1 cellular context compared by ENCODE assay signal in genomic region chr16:68737730-68738590, GRCh38.
TF ChIP-seq lines count a peak whose summit lies in the region.

No MANE protein-coding gene starts in this region.

TF ChIP-seq in HepG2, 621 proteins besides CTCF, POLR2A, EP300 and RAD21 (continued from another document and continues in another):
- TF ChIP-seq, protein P1, sequence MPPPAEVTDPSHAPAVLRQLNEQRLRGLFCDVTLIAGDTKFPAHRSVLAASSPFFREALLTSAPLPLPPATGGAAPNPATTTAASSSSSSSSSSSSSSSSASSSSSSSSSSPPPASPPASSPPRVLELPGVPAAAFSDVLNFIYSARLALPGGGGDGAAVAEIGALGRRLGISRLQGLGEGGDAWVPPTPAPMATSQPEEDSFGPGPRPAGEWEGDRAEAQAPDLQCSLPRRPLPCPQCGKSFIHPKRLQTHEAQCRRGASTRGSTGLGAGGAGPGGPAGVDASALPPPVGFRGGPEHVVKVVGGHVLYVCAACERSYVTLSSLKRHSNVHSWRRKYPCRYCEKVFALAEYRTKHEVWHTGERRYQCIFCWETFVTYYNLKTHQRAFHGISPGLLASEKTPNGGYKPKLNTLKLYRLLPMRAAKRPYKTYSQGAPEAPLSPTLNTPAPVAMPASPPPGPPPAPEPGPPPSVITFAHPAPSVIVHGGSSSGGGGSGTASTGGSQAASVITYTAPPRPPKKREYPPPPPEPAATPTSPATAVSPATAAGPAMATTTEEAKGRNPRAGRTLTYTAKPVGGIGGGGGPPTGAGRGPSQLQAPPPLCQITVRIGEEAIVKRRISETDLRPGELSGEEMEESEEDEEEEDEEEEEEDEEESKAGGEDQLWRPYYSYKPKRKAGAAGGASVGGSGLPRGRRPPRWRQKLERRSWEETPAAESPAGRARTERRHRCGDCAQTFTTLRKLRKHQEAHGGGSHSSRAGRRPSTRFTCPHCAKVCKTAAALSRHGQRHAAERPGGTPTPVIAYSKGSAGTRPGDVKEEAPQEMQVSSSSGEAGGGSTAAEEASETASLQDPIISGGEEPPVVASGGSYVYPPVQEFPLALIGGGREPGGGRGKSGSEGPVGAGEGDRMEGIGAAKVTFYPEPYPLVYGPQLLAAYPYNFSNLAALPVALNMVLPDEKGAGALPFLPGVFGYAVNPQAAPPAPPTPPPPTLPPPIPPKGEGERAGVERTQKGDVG (CRISPR knock-in tag; IDR thresholded peaks at IDR 0.05; ENCODE audit: borderline replicate concordance): no peak
- no peak for TF ChIP-seq ZNF296 (CRISPR knock-in tag; conservative IDR thresholded peaks at IDR 0.05)
- no peak for TF ChIP-seq RBM39 (IDR thresholded peaks at IDR 0.05; ENCODE audit: low read depth, low read length, poor library complexity, severe bottlenecking)
- TF ChIP-seq ZNF136 (CRISPR knock-in tag; IDR thresholded peaks at IDR 0.05; ENCODE audit: low read depth): no peak; the same call in 1 of the 2 replicates
- no peak for TF ChIP-seq ZNF138 (CRISPR knock-in tag; IDR thresholded peaks at IDR 0.05; ENCODE audit: low read depth)
- no peak for TF ChIP-seq PAWR (CRISPR knock-in tag; IDR thresholded peaks at IDR 0.05; ENCODE audit: borderline replicate concordance)
- TF ChIP-seq ELF4 (CRISPR knock-in tag; IDR thresholded peaks at IDR 0.05; ENCODE audit: borderline replicate concordance): no peak
- TF ChIP-seq SIN3A (IDR thresholded peaks at IDR 0.05; ENCODE audit: borderline replicate concordance, low read depth, low read length): no peak
- peak; percentile 75 for TF ChIP-seq MXD4 (CRISPR knock-in tag; IDR thresholded peaks at IDR 0.05)
- TF ChIP-seq ZNF552 (CRISPR knock-in tag; IDR thresholded peaks at IDR 0.05; ENCODE audit: borderline replicate concordance): 0 out of 2 replicates have a peak, but pooled peaks have one; percentile 45
- peak; percentile 73; the same call in 1 of the 2 replicates for TF ChIP-seq CSRNP1 (CRISPR knock-in tag; IDR thresholded peaks at IDR 0.05)
- TF ChIP-seq SMAD3 (CRISPR knock-in tag; IDR thresholded peaks at IDR 0.05): 0 out of 2 replicates have a peak, but pooled peaks have one; percentile 22
- TF ChIP-seq ZNF281 (CRISPR knock-in tag; IDR thresholded peaks at IDR 0.05; ENCODE audit: borderline replicate concordance): peak; percentile 9; the same call in 1 of the 2 replicates
- TF ChIP-seq ZBTB26 (CRISPR knock-in tag; IDR thresholded peaks at IDR 0.05; ENCODE audit: borderline replicate concordance): peak; percentile 50; the same call in 1 of the 2 replicates
- TF ChIP-seq HOXA3 (CRISPR knock-in tag; IDR thresholded peaks at IDR 0.05): peak; percentile 63; the same call in 1 of the 2 replicates
- peak; percentile 76; the same call in 1 of the 2 replicates for TF ChIP-seq ZNF274 (CRISPR knock-in tag; IDR thresholded peaks at IDR 0.05)
- TF ChIP-seq FOXJ3 (CRISPR knock-in tag; IDR thresholded peaks at IDR 0.05; ENCODE audit: borderline replicate concordance): no peak
- TF ChIP-seq, protein P2, sequence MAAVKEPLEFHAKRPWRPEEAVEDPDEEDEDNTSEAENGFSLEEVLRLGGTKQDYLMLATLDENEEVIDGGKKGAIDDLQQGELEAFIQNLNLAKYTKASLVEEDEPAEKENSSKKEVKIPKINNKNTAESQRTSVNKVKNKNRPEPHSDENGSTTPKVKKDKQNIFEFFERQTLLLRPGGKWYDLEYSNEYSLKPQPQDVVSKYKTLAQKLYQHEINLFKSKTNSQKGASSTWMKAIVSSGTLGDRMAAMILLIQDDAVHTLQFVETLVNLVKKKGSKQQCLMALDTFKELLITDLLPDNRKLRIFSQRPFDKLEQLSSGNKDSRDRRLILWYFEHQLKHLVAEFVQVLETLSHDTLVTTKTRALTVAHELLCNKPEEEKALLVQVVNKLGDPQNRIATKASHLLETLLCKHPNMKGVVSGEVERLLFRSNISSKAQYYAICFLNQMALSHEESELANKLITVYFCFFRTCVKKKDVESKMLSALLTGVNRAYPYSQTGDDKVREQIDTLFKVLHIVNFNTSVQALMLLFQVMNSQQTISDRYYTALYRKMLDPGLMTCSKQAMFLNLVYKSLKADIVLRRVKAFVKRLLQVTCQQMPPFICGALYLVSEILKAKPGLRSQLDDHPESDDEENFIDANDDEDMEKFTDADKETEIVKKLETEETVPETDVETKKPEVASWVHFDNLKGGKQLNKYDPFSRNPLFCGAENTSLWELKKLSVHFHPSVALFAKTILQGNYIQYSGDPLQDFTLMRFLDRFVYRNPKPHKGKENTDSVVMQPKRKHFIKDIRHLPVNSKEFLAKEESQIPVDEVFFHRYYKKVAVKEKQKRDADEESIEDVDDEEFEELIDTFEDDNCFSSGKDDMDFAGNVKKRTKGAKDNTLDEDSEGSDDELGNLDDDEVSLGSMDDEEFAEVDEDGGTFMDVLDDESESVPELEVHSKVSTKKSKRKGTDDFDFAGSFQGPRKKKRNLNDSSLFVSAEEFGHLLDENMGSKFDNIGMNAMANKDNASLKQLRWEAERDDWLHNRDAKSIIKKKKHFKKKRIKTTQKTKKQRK (IDR thresholded peaks at IDR 0.05; ENCODE audit: low read length): no peak
- no peak for TF ChIP-seq ZNF260 (CRISPR knock-in tag; IDR thresholded peaks at IDR 0.05; ENCODE audit: borderline replicate concordance, low read depth)
- TF ChIP-seq ZNF225 (CRISPR knock-in tag; IDR thresholded peaks at IDR 0.05): peak; percentile 68; the same call in 1 of the 2 replicates
- peak; percentile 29; the same call in 1 of the 2 replicates for TF ChIP-seq ZNF350 (CRISPR knock-in tag; IDR thresholded peaks at IDR 0.05; ENCODE audit: borderline replicate concordance, low read depth)
- TF ChIP-seq, protein P3, sequence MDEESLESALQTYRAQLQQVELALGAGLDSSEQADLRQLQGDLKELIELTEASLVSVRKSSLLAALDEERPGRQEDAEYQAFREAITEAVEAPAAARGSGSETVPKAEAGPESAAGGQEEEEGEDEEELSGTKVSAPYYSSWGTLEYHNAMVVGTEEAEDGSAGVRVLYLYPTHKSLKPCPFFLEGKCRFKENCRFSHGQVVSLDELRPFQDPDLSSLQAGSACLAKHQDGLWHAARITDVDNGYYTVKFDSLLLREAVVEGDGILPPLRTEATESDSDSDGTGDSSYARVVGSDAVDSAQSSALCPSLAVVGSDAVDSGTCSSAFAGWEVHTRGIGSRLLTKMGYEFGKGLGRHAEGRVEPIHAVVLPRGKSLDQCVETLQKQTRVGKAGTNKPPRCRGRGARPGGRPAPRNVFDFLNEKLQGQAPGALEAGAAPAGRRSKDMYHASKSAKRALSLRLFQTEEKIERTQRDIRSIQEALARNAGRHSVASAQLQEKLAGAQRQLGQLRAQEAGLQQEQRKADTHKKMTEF (CRISPR knock-in tag; IDR thresholded peaks at IDR 0.05): peak; percentile 40; the same call in 1 of the 2 replicates
- TF ChIP-seq, protein P4, sequence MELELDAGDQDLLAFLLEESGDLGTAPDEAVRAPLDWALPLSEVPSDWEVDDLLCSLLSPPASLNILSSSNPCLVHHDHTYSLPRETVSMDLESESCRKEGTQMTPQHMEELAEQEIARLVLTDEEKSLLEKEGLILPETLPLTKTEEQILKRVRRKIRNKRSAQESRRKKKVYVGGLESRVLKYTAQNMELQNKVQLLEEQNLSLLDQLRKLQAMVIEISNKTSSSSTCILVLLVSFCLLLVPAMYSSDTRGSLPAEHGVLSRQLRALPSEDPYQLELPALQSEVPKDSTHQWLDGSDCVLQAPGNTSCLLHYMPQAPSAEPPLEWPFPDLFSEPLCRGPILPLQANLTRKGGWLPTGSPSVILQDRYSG (CRISPR knock-in tag; IDR thresholded peaks at IDR 0.05): no peak
- TF ChIP-seq MTF2 (CRISPR knock-in tag; IDR thresholded peaks at IDR 0.05; ENCODE audit: borderline replicate concordance): no peak
- TF ChIP-seq SUZ12 (IDR thresholded peaks at IDR 0.05; ENCODE audit: low read depth, low read length): no peak
- TF ChIP-seq ZFY (CRISPR knock-in tag; IDR thresholded peaks at IDR 0.05): 0 out of 2 replicates have a peak, but pooled peaks have one; percentile 27
- peak; percentile 89 for TF ChIP-seq ZNF687 (CRISPR knock-in tag; IDR thresholded peaks at IDR 0.05)
- no peak for TF ChIP-seq DMAP1 (CRISPR knock-in tag; IDR thresholded peaks at IDR 0.05)
- 0 out of 2 replicates have a peak, but pooled peaks have one; percentile 14 for TF ChIP-seq FOXK1 (CRISPR knock-in tag; IDR thresholded peaks at IDR 0.05; ENCODE audit: borderline replicate concordance, low read depth)
- TF ChIP-seq RBAK (CRISPR knock-in tag; IDR thresholded peaks at IDR 0.05): no peak
- TF ChIP-seq ZNF782 (CRISPR knock-in tag; IDR thresholded peaks at IDR 0.05; ENCODE audit: borderline replicate concordance): peak; percentile 76; the same call in 1 of the 2 replicates
- TF ChIP-seq ZNF501 (CRISPR knock-in tag; IDR thresholded peaks at IDR 0.05): peak; percentile 22; the same call in 1 of the 2 replicates
- no peak for TF ChIP-seq GTF2F1 (IDR thresholded peaks at IDR 0.05; ENCODE audit: low read length)
- TF ChIP-seq, protein P5, sequence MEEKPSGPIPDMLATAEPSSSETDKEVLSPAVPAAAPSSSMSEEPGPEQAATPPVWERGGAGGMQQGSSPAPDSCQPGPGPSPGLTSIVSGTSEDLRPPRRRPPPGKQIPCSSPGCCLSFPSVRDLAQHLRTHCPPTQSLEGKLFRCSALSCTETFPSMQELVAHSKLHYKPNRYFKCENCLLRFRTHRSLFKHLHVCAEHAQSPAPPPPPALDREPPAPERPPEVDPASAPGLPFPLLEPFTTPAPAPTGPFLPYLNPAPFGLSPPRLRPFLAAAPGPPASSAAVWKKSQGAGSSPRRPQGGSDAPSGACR (CRISPR knock-in tag; IDR thresholded peaks at IDR 0.05): no peak
- TF ChIP-seq GFI1 (CRISPR knock-in tag; IDR thresholded peaks at IDR 0.05; ENCODE audit: borderline replicate concordance): no peak
- no peak for TF ChIP-seq MLLT10 (CRISPR knock-in tag; IDR thresholded peaks at IDR 0.05)
- no peak for TF ChIP-seq BRD4 (CRISPR knock-in tag; IDR thresholded peaks at IDR 0.05)
- peak; percentile 67 for TF ChIP-seq STAG1 (CRISPR knock-in tag; IDR thresholded peaks at IDR 0.05)
- peak; percentile 37; the same call in 1 of the 2 replicates for TF ChIP-seq ETV5 (CRISPR knock-in tag; IDR thresholded peaks at IDR 0.05; ENCODE audit: borderline replicate concordance)
- TF ChIP-seq ZNF816 (CRISPR knock-in tag; IDR thresholded peaks at IDR 0.05; ENCODE audit: borderline replicate concordance): no peak
- peak; percentile 28; the same call in 1 of the 2 replicates for TF ChIP-seq ZNF768 (CRISPR knock-in tag; IDR thresholded peaks at IDR 0.05)
